8 cellular contexts compared by ENCODE assay signal in the genomic region with DNA sequence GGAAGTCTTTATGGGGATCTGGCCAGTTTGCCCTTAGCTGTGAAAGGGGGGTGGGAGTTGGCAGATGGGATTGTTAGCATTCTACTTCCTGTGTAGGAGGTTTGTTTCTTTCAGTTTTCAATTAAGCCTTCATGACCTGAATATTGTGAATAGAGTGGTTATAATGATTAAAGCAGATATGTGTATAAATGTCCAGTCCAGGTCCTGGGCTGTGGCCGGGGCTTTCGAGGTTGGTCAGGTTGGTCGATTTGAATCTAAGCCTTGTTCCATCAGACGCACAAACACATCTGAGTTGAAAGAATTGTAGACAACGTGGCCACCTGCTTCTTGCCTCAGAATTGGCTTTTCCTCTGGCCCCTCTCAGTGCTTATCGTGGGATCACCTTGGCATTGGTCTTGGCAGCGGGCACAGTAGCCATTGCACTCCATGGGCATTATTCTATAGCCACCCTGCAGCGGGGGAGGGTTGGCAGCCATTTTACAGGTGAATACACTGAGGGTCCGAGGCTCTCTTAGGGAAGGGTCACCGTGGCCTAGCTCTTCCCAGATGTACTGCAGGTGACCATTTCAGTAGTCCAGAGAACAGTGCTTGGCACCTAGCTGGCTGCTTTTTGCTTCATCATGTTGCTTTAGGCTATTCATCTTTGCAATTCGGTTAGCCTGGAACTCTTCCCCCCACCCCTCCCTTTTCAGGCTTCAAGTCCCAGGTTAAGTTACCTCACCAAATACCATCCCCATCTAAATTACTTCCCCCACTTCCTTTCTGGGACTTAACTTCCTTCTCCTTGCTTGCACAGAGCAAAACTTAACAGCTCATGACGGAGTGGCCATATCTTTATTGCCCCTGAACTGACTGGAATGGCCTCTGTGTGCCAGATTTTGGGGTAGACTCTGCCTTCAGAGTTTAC. TPM values are rescaled to one million over a fixed set of nuclear protein-coding genes. Genes with fewer than 3 reads are reported as not detected.
DNase-seq lines count a peak whose midpoint lies in the region; ATAC-seq and TF ChIP-seq lines count a peak whose summit lies in the region.

No MANE protein-coding gene starts in this region.

- H3K4me1 ChIP-seq in ascending aorta (peaks cover 11 to 22% of the 10 kb centered on the region in 2 donors), liver (ENCODE audit: control insufficient read depth in 4 of 4, insufficient read depth in 4 of 4, low read length in 3 of 4) (peaks cover 8 to 36% (median 27%) of the 10 kb centered on the region in 4 donors), tibial nerve (peaks cover 0 to 64% (median 24%) of the 10 kb centered on the region in 4 donors)

- intact Hi-C loops in ascending aorta (cut with DNase I) = loop anchor here (2.0 to 5.0 kb wide), 3 partner anchors 22 to 535 kb away; a partner anchor contains a TSS

- no peak for ATAC-seq in HG02610 (IDR thresholded peaks at IDR 0.05; ENCODE audit: unreplicated experiment)

- H3K36me3 ChIP-seq in ascending aorta = peaks cover 0 to 16% of the 10 kb centered on the region in 2 donors
- peaks cover 2 to 14% (median 11%) of the 10 kb centered on the region in 4 donors for H3K36me3 ChIP-seq in liver (ENCODE audit: control insufficient read depth in 4 of 4, insufficient read depth in 3 of 4, low read depth in 1 of 4, low read length in 3 of 4)
- H3K36me3 ChIP-seq in tibial nerve = peaks cover 0 to 24% (median 0%) of the 10 kb centered on the region in 3 donors

- peak overlapping the region; percentile 87 to 98 for H3K9ac ChIP-seq in liver (ENCODE audit: low read depth in 1 of 2, low read length in 2 of 2)

- TF ChIP-seq CTCF in ascending aorta (IDR thresholded peaks at IDR 0.05) (no peak), liver (IDR thresholded peaks at IDR 0.05; ENCODE audit: low read depth, low read length, missing input control) (no peak), tibial nerve (IDR thresholded peaks at IDR 0.05) (no peak)

- H3K4me3 ChIP-seq in ascending aorta = peak overlapping the region; percentile 86 to 91
- H3K4me3 ChIP-seq in liver (ENCODE audit: low read depth in 1 of 3, low read length in 3 of 3) = peak overlapping the region; percentile 86 to 99 (median 98)
- H3K4me3 ChIP-seq in tibial nerve = peak overlapping the region; percentile 80 to 98 (median 88)

- TF ChIP-seq RAD21 in Ishikawa (IDR thresholded peaks at IDR 0.05; ENCODE audit: low read depth) (no peak), liver (IDR thresholded peaks at IDR 0.05) (no peak)

- H3K27ac ChIP-seq in ascending aorta (peak overlapping the region; percentile 86 to 92), liver (ENCODE audit: low read depth in 1 of 2, low read length in 2 of 2) (peak overlapping the region; percentile 87 to 96), tibial nerve (peak overlapping the region; percentile 94 to 98 (median 96))

- H3K9me3 ChIP-seq in ascending aorta (no peaks in the 10 kb centered on the region), liver (ENCODE audit: control insufficient read depth in 4 of 4, low read length in 3 of 4) (no peaks in the 10 kb centered on the region), tibial nerve (no peaks in the 10 kb centered on the region)

- TF ChIP-seq EP300 in Ishikawa (IDR thresholded peaks at IDR 0.05; ENCODE audit: borderline replicate concordance) (no peak), tibial nerve (IDR thresholded peaks at IDR 0.05) (no peak)

- DNase-seq in NCI-H82 (lab: John Stamatoyannopoulos, UW) = peak; percentile 55
- no peak for DNase-seq in NCI-H82 treated with DMSO at 0.1 percent for 48 hours (lab: John Stamatoyannopoulos, UW; ENCODE audit: unreplicated experiment)
- no peak for DNase-seq in ascending aorta (ENCODE audit: low spot score in 2 of 2)
- DNase-seq in tibial nerve (ENCODE audit: low spot score in 2 of 2) = no peak
- no peak for DNase-seq in stimulated activated CD4-positive, alpha-beta T cell treated with anti-CD3 and anti-CD28 coated beads, Interleukin-2, amount 100 ng/mL, for 24 hours

- 9% methylated on average over 12 of the region's 12 CpGs for WGBS in liver
- 14 to 16% methylated on average over 10 to 12 of the region's 12 CpGs for WGBS in tibial nerve, 2 donors

- no peak for TF ChIP-seq POLR2A in tibial nerve (IDR thresholded peaks at IDR 0.05)

- H3K27me3 ChIP-seq in ascending aorta (no peaks in the 10 kb centered on the region), liver (ENCODE audit: control insufficient read depth in 4 of 4, insufficient read depth in 4 of 4, low read length in 3 of 4) (no peaks in the 10 kb centered on the region), tibial nerve (no peaks in the 10 kb centered on the region)

TF ChIP-seq in Ishikawa, 13 proteins besides CTCF, POLR2A, EP300 and RAD21:
- TF ChIP-seq EGR1 (IDR thresholded peaks at IDR 0.05) = no peak
- TF ChIP-seq YY1 (IDR thresholded peaks at IDR 0.05; ENCODE audit: low read depth) = 0 out of 2 replicates have a peak, but pooled peaks have one; percentile 41

TF ChIP-seq in liver, 16 proteins besides CTCF, POLR2A, EP300 and RAD21:
- TF ChIP-seq RXRA (IDR thresholded peaks at IDR 0.05) (no peak), JUND (IDR thresholded peaks at IDR 0.05) (no peak), TAF1 (conservative IDR thresholded peaks at IDR 0.05) (no peak), SP1 (IDR thresholded peaks at IDR 0.05) (no peak), GABPA (IDR thresholded peaks at IDR 0.05 in 1 of 2, conservative IDR thresholded peaks at IDR 0.05 in 1 of 2) (no peak), YY1 (IDR thresholded peaks at IDR 0.05) (peak; percentile 4), HNF4G (IDR thresholded peaks at IDR 0.05) (no peak)

RNA-seq across cellular contexts. Expression of a gene that starts 1.1 kb away (rescaled TPM):
- total RNA-seq in ascending aorta (77.0 TPM), liver (10 to 100 TPM; 30.9 to 87.9 TPM), tibial nerve (100 to 1,000 TPM; 211 to 311 (median 272) TPM)
- 10 to 100 TPM; 33.8 to 48.0 TPM for polyA plus RNA-seq in liver

RNA-seq across cellular contexts. Expression of a gene that starts 21.9 kb away (rescaled TPM):
- total RNA-seq in ascending aorta = 7.6 TPM
- total RNA-seq in liver = 1 to 10 TPM; 1.3 to 1.5 TPM
- 1 to 10 TPM; 1.2 to 3.4 TPM for polyA plus RNA-seq in liver
- 1 to 10 TPM; 4.4 to 7.2 (median 6.3) TPM for total RNA-seq in tibial nerve

RNA-seq across cellular contexts. Expression of a gene that starts 45.5 kb away (rescaled TPM):
- total RNA-seq in ascending aorta (64.4 TPM), liver (under 1 TPM; 0.28 to 0.75 TPM), tibial nerve (10 to 100 TPM in 1 of 4 donors, 1 to 10 TPM in 3; 4.2 to 14.4 (median 6.0) TPM)
- polyA plus RNA-seq in liver = 1 to 10 TPM in 1 of 2 donors, under 1 TPM in 1; 0.44 to 3.4 TPM
